In genomic region chr12:101697197-101697929, GRCh38 we compare ENCODE assay signal across 8 cellular contexts. TPM values are rescaled to one million over a fixed set of nuclear protein-coding genes. Genes with fewer than 3 reads are reported as not detected.
A peak's percentile ranks its signal among the peaks of the same experiment; 100 is the strongest.
DNase-seq lines count a peak whose midpoint lies in the region; ATAC-seq and TF ChIP-seq lines count a peak whose summit lies in the region.

CHPT1 (plus strand) TSS chr12:101697640; CDS start chr12:101697862, 222 bp downstream.

- DNase-seq in COLO668 (lab: John Stamatoyannopoulos, UW; ENCODE audit: unreplicated experiment) = peak; percentile 90
- peak; percentile 49 to 57 for DNase-seq in PC-9
- peak; percentile 72 to 76 for DNase-seq in activated T-cell treated with anti-CD3 and anti-CD28 coated beads, Interleukin-2, amount 50 U/mL, for 48 hours
- DNase-seq in fibroblast of lung (ENCODE audit: low read depth in 2 of 2) = peak; percentile 26 to 32
- DNase-seq in stomach = peak; percentile 82

- H2AFZ ChIP-seq in PC-9 (peak within 1 kb of the TSS; percentile 85), fibroblast of lung (ENCODE audit: low read length) (peak within 1 kb of the TSS; percentile 92)

- H3K27ac Mint-ChIP-seq in nephron = peak within 1 kb of the TSS; percentile 87 to 95 (median 91)

- POLR2A ChIA-PET in PC-9 (lab: Charles Lee; ENCODE audit: unreplicated experiment) = no interaction called here

- H4K20me1 ChIP-seq in PC-9 (ENCODE audit: insufficient read depth) (no peaks in the 10 kb centered on the region), fibroblast of lung (ENCODE audit: control insufficient read depth, extremely low read depth, insufficient read depth, low read length) (no peaks in the 10 kb centered on the region)

- no peaks in the 10 kb centered on the region for H3K9me3 Mint-ChIP-seq in nephron

- TF ChIP-seq POLR2A in stomach (IDR thresholded peaks at IDR 0.05) = no peak

- peaks cover 45% of the 10 kb centered on the region for H3K4me1 Mint-ChIP-seq in nephron

- peaks cover 8% of the 10 kb centered on the region; the same call in 1 of the 2 replicates for H3F3A ChIP-seq in PC-9 (ENCODE audit: insufficient read depth, low read depth)

- peak within 1 kb of the TSS; percentile 74 for H3K9ac ChIP-seq in fibroblast of lung (ENCODE audit: insufficient read depth, low read length)

- H3K27ac ChIP-seq in PC-9 = no peak within 1 kb of the TSS
- H3K27ac ChIP-seq in fibroblast of lung (ENCODE audit: insufficient read depth, low read length) = peak within 1 kb of the TSS; percentile 69
- H3K27ac ChIP-seq in stomach = peak within 1 kb of the TSS; percentile 92 to 96 (median 95)

- intact Hi-C loops in PC-9 (cut with micrococcal nuclease; ENCODE audit: unreplicated experiment) = no loop called here
- intact Hi-C loops in stomach (cut with DNase I; ENCODE audit: low total_unique reads) = no loop called here

- no peaks in the 10 kb centered on the region for H3K27me3 ChIP-seq in PC-9 (ENCODE audit: insufficient read depth, low read depth)
- H3K27me3 ChIP-seq in fibroblast of lung (ENCODE audit: control insufficient read depth, insufficient read depth, low read length) = no peaks in the 10 kb centered on the region
- H3K27me3 ChIP-seq in stomach = no peaks in the 10 kb centered on the region

- H3K4me3 ChIP-seq in PC-9 (peak within 1 kb of the TSS; percentile 78), fibroblast of lung (replicated peaks in 1 of 4; ENCODE audit: control extremely low read depth in 1 of 4, insufficient read depth in 1 of 4, low read depth in 3 of 4, low read length in 4 of 4) (peak within 1 kb of the TSS; percentile 69 to 88 (median 84)), stomach (peak within 1 kb of the TSS; percentile 84 to 95 (median 90))

- H3K4me2 ChIP-seq in PC-9 (peak within 1 kb of the TSS; percentile 84), fibroblast of lung (ENCODE audit: extremely low read depth, insufficient read depth, low read length) (peak within 1 kb of the TSS; percentile 97)

- peak within 1 kb of the TSS; percentile 92 to 98 (median 98) for H3K4me3 Mint-ChIP-seq in nephron

- TF ChIP-seq CTCF in PC-9 (conservative IDR thresholded peaks at IDR 0.05) (no peak), fibroblast of lung (conservative IDR thresholded peaks at IDR 0.05 in 1 of 2, IDR thresholded peaks at IDR 0.05 in 1 of 2; ENCODE audit: low read depth in 1 of 2, low read length in 2 of 2) (no peak), nephron (IDR thresholded peaks at IDR 0.05; ENCODE audit: unreplicated experiment in 3 of 3) (no peak), stomach (IDR thresholded peaks at IDR 0.05) (no peak)

- ATAC-seq in GM19397 (IDR thresholded peaks at IDR 0.05; ENCODE audit: unreplicated experiment) (peak; percentile 75), HG03565 (IDR thresholded peaks at IDR 0.05; ENCODE audit: unreplicated experiment) (peak; percentile 50)

- H3K36me3 Mint-ChIP-seq in nephron (ENCODE audit: low read depth) = no peaks in the 10 kb centered on the region

- no peaks in the 10 kb centered on the region for H3K36me3 ChIP-seq in PC-9 (ENCODE audit: low read depth)
- H3K36me3 ChIP-seq in fibroblast of lung (ENCODE audit: control insufficient read depth, insufficient read depth, low read length) = no peaks in the 10 kb centered on the region
- no peaks in the 10 kb centered on the region for H3K36me3 ChIP-seq in stomach

- CTCF ChIA-PET in PC-9 (lab: Charles Lee) = interaction anchor here (0.5 kb wide), 1 partner anchor 62 kb away, joined by 3 read pairs; no protein-coding TSS in a partner anchor

- BruUV-seq in PC-9 (replicated peaks; lab: Mats Ljungman, UMichigan) = no TSS peak

- TF ChIP-seq EP300 in stomach (IDR thresholded peaks at IDR 0.05) = no peak

- H3K27me3 Mint-ChIP-seq in nephron (ENCODE audit: low read depth) = peaks cover 6% of the 10 kb centered on the region

- peaks cover 11% of the 10 kb centered on the region; the same call in 1 of the 2 replicates for H3K79me2 ChIP-seq in PC-9 (ENCODE audit: low read depth)
- H3K79me2 ChIP-seq in fibroblast of lung (ENCODE audit: control insufficient read depth, insufficient read depth, low read length) = peaks cover 13% of the 10 kb centered on the region

- WGBS in stomach, 5 donors = 0 to 1% (median 0%) methylated on average over 34 to 80 of the region's 80 CpGs

- H3K4me1 ChIP-seq in PC-9 (replicated peaks; ENCODE audit: insufficient read depth) = peaks cover 27% of the 10 kb centered on the region
- H3K4me1 ChIP-seq in fibroblast of lung (ENCODE audit: control insufficient read depth, extremely low read depth, insufficient read depth, low read length) = no peaks in the 10 kb centered on the region
- H3K4me1 ChIP-seq in stomach = peaks cover 28 to 58% (median 46%) of the 10 kb centered on the region in 4 donors

- no peaks in the 10 kb centered on the region for H3K9me3 ChIP-seq in PC-9 (ENCODE audit: insufficient read depth, low read depth)
- H3K9me3 ChIP-seq in fibroblast of lung (ENCODE audit: control insufficient read depth, insufficient read depth, low read depth, low read length) = no peaks in the 10 kb centered on the region
- H3K9me3 ChIP-seq in stomach = no peaks in the 10 kb centered on the region

- no peaks in the 10 kb centered on the region for H3K9me2 ChIP-seq in PC-9 (ENCODE audit: insufficient read depth)

RNA-seq across cellular contexts. Expression of gene CHPT1, which starts in this region (rescaled TPM):
- total RNA-seq in PC-9 (2021) (4.8 and 6.1 TPM in 2 replicates), fibroblast of lung (62.9 and 65.2 TPM in 2 replicates), stomach (100 to 1,000 TPM in 2 of 5 donors, 10 to 100 TPM in 3; 71.9 to 618 (median 94.5) TPM)
- polyA plus RNA-seq in fibroblast of lung (31.9 and 34.8 TPM in 2 replicates), stomach (10 to 100 TPM; 34.2 to 53.9 (median 47.2) TPM)
- polyA plus RNA-seq in fibroblast of lung (2012) = 28.8 and 35.9 TPM in 2 replicates
- polyA minus RNA-seq in fibroblast of lung (ENCODE audit: low replicate concordance) = 6.0 and 7.6 TPM in 2 replicates

Comparison
In these comparisons a context has a peak if more than half of its experiments do, and no peak if none do; other contexts are left out.
1. DNase-seq: peak in every context shown above with its lines; median percentile 90 in COLO668; 82 in stomach; 74 in activated T-cell treated with anti-CD3 and anti-CD28 coated beads, Interleukin-2, amount 50 U/mL, for 48 hours; 53 in PC-9; 29 in fibroblast of lung.